Comparison of ENCODE assay signal across 1 cellular context in the genomic region with DNA sequence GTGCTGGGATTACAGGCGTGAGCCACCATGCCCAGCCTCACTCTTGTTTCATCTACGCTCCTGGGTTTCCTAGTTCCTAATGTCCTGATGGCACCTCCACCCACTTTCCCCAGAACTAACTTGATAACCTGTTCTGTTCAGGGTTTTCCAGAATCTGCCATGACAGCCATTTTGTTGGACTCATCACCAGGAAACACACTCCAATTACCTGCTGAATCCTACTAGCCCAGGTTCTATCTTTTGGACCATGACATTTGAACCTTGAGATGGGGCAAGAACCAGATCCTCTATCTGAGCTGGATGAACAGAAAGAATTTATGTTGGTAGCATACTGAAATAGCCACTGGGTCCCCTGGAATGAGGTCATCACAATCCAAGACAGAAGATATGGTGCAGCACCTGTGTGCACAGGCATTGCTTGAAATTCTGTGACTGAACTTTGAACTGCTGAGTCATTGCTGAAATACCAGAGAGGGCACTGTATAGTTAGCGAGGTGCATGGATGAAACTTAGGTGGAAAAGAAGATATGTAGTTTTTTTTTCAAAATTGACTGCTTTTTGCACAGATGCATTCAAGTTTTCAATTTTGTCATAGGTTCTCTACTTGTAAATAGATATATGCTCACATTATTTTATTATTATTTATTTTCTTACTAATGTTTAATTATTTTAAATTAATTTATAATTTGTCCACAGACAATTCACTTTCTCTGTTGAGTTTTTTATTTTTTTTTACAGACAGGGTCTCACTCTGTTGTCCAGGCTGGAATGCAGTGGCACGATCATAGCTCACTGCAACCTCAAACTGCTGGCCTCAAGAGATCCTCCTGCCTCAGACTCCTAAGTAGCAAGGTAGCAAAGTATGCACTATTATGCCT.
TF ChIP-seq lines count a peak whose summit lies in the region.

No MANE protein-coding gene starts in this region.

TF ChIP-seq in HepG2, 621 proteins besides CTCF, POLR2A, EP300 and RAD21 (continued from another document and continues in another):
- TF ChIP-seq ZNF296 (CRISPR knock-in tag; conservative IDR thresholded peaks at IDR 0.05) (no peak), PHF20 (CRISPR knock-in tag; IDR thresholded peaks at IDR 0.05) (0 out of 2 replicates have a peak, but pooled peaks have one; percentile 10), HDAC2 (CRISPR knock-in tag; IDR thresholded peaks at IDR 0.05) (peak; percentile 87), ELF1 (CRISPR knock-in tag; IDR thresholded peaks at IDR 0.05) (0 out of 2 replicates have a peak, but pooled peaks have one; percentile 9), FOXO1 (CRISPR knock-in tag; IDR thresholded peaks at IDR 0.05) (peak; percentile 54; the same call in 1 of the 2 replicates), PHF21A (CRISPR knock-in tag; IDR thresholded peaks at IDR 0.05) (peak; percentile 71), NR2C2 (CRISPR knock-in tag; IDR thresholded peaks at IDR 0.05; ENCODE audit: borderline replicate concordance) (peak; percentile 80), FOXP1 (IDR thresholded peaks at IDR 0.05) (no peak), FOXP1 (CRISPR knock-in tag; IDR thresholded peaks at IDR 0.05) (peak; percentile 56; the same call in 1 of the 2 replicates), U2AF2 (IDR thresholded peaks at IDR 0.05; ENCODE audit: low read depth, low read length) (no peak), ESRRA (CRISPR knock-in tag; IDR thresholded peaks at IDR 0.05; ENCODE audit: low read depth) (peak; percentile 73; the same call in 1 of the 2 replicates), POGK (CRISPR knock-in tag; conservative IDR thresholded peaks at IDR 0.05) (no peak; the same call in 1 of the 2 replicates), ATM (IDR thresholded peaks at IDR 0.05; ENCODE audit: borderline replicate concordance) (no peak), KDM5B (CRISPR knock-in tag; IDR thresholded peaks at IDR 0.05; ENCODE audit: borderline replicate concordance) (no peak), ZNF3 (CRISPR knock-in tag; IDR thresholded peaks at IDR 0.05) (no peak; the same call in 1 of the 2 replicates), ZNF776 (CRISPR knock-in tag; IDR thresholded peaks at IDR 0.05) (no peak), THAP11 (CRISPR knock-in tag; IDR thresholded peaks at IDR 0.05) (peak; percentile 77), ZNF614 (CRISPR knock-in tag; IDR thresholded peaks at IDR 0.05; ENCODE audit: borderline replicate concordance) (peak; percentile 92; the same call in 1 of the 2 replicates), ZNF335 (CRISPR knock-in tag; IDR thresholded peaks at IDR 0.05) (peak; percentile 81; the same call in 1 of the 2 replicates), TRAFD1 (CRISPR knock-in tag; IDR thresholded peaks at IDR 0.05; ENCODE audit: borderline replicate concordance) (no peak), NFIC (IDR thresholded peaks at IDR 0.05; ENCODE audit: low read length) (no peak), ZFP90 (CRISPR knock-in tag; IDR thresholded peaks at IDR 0.05; ENCODE audit: borderline replicate concordance) (peak; percentile 98), ZMAT3 (CRISPR knock-in tag; conservative IDR thresholded peaks at IDR 0.05) (peak; percentile 72; the same call in 1 of the 2 replicates), ZNF160 (CRISPR knock-in tag; IDR thresholded peaks at IDR 0.05) (peak; percentile 27; the same call in 1 of the 2 replicates), ZKSCAN1 (IDR thresholded peaks at IDR 0.05; ENCODE audit: low read length) (peak; percentile 15; the same call in 1 of the 2 replicates), IRF2 (CRISPR knock-in tag; IDR thresholded peaks at IDR 0.05) (peak; percentile 84; the same call in 1 of the 2 replicates), MNT (IDR thresholded peaks at IDR 0.05) (0 out of 2 replicates have a peak, but pooled peaks have one; percentile 5), ARNT2 (CRISPR knock-in tag; IDR thresholded peaks at IDR 0.05; ENCODE audit: low read depth) (peak; percentile 70), CEBPB (IDR thresholded peaks at IDR 0.05; ENCODE audit: borderline replicate concordance, low read depth, low read length) (peak; percentile 75), ZNF7 (CRISPR knock-in tag; IDR thresholded peaks at IDR 0.05) (no peak)
- TF ChIP-seq, protein P1, sequence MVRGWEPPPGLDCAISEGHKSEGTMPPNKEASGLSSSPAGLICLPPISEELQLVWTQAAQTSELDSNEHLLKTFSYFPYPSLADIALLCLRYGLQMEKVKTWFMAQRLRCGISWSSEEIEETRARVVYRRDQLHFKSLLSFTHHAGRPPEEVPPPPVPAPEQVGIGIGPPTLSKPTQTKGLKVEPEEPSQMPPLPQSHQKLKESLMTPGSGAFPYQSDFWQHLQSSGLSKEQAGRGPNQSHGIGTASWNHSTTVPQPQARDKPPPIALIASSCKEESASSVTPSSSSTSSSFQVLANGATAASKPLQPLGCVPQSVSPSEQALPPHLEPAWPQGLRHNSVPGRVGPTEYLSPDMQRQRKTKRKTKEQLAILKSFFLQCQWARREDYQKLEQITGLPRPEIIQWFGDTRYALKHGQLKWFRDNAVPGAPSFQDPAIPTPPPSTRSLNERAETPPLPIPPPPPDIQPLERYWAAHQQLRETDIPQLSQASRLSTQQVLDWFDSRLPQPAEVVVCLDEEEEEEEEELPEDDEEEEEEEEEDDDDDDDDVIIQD (CRISPR knock-in tag; IDR thresholded peaks at IDR 0.05; ENCODE audit: low read depth) = peak; percentile 88; the same call in 1 of the 2 replicates
- TF ChIP-seq, protein P2, sequence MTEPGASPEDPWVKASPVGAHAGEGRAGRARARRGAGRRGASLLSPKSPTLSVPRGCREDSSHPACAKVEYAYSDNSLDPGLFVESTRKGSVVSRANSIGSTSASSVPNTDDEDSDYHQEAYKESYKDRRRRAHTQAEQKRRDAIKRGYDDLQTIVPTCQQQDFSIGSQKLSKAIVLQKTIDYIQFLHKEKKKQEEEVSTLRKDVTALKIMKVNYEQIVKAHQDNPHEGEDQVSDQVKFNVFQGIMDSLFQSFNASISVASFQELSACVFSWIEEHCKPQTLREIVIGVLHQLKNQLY (CRISPR knock-in tag; IDR thresholded peaks at IDR 0.05) = peak; percentile 62; the same call in 1 of the 2 replicates
- TF ChIP-seq, protein P3, sequence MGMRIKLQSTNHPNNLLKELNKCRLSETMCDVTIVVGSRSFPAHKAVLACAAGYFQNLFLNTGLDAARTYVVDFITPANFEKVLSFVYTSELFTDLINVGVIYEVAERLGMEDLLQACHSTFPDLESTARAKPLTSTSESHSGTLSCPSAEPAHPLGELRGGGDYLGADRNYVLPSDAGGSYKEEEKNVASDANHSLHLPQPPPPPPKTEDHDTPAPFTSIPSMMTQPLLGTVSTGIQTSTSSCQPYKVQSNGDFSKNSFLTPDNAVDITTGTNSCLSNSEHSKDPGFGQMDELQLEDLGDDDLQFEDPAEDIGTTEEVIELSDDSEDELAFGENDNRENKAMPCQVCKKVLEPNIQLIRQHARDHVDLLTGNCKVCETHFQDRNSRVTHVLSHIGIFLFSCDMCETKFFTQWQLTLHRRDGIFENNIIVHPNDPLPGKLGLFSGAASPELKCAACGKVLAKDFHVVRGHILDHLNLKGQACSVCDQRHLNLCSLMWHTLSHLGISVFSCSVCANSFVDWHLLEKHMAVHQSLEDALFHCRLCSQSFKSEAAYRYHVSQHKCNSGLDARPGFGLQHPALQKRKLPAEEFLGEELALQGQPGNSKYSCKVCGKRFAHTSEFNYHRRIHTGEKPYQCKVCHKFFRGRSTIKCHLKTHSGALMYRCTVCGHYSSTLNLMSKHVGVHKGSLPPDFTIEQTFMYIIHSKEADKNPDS (CRISPR knock-in tag; IDR thresholded peaks at IDR 0.05) = no peak
- TF ChIP-seq, protein P4, sequence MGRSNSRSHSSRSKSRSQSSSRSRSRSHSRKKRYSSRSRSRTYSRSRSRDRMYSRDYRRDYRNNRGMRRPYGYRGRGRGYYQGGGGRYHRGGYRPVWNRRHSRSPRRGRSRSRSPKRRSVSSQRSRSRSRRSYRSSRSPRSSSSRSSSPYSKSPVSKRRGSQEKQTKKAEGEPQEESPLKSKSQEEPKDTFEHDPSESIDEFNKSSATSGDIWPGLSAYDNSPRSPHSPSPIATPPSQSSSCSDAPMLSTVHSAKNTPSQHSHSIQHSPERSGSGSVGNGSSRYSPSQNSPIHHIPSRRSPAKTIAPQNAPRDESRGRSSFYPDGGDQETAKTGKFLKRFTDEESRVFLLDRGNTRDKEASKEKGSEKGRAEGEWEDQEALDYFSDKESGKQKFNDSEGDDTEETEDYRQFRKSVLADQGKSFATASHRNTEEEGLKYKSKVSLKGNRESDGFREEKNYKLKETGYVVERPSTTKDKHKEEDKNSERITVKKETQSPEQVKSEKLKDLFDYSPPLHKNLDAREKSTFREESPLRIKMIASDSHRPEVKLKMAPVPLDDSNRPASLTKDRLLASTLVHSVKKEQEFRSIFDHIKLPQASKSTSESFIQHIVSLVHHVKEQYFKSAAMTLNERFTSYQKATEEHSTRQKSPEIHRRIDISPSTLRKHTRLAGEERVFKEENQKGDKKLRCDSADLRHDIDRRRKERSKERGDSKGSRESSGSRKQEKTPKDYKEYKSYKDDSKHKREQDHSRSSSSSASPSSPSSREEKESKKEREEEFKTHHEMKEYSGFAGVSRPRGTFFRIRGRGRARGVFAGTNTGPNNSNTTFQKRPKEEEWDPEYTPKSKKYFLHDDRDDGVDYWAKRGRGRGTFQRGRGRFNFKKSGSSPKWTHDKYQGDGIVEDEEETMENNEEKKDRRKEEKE (IDR thresholded peaks at IDR 0.05) = no peak
- TF ChIP-seq, protein P5, sequence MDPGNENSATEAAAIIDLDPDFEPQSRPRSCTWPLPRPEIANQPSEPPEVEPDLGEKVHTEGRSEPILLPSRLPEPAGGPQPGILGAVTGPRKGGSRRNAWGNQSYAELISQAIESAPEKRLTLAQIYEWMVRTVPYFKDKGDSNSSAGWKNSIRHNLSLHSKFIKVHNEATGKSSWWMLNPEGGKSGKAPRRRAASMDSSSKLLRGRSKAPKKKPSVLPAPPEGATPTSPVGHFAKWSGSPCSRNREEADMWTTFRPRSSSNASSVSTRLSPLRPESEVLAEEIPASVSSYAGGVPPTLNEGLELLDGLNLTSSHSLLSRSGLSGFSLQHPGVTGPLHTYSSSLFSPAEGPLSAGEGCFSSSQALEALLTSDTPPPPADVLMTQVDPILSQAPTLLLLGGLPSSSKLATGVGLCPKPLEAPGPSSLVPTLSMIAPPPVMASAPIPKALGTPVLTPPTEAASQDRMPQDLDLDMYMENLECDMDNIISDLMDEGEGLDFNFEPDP (CRISPR knock-in tag; conservative IDR thresholded peaks at IDR 0.05) = 0 out of 2 replicates have a peak, but pooled peaks have one; percentile 68
- TF ChIP-seq, protein P6, sequence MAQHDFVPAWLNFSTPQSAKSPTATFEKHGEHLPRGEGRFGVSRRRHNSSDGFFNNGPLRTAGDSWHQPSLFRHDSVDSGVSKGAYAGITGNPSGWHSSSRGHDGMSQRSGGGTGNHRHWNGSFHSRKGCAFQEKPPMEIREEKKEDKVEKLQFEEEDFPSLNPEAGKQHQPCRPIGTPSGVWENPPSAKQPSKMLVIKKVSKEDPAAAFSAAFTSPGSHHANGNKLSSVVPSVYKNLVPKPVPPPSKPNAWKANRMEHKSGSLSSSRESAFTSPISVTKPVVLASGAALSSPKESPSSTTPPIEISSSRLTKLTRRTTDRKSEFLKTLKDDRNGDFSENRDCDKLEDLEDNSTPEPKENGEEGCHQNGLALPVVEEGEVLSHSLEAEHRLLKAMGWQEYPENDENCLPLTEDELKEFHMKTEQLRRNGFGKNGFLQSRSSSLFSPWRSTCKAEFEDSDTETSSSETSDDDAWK (CRISPR knock-in tag; IDR thresholded peaks at IDR 0.05) = no peak
